Comparison of ENCODE assay signal across 1 cellular context in the genomic region with DNA sequence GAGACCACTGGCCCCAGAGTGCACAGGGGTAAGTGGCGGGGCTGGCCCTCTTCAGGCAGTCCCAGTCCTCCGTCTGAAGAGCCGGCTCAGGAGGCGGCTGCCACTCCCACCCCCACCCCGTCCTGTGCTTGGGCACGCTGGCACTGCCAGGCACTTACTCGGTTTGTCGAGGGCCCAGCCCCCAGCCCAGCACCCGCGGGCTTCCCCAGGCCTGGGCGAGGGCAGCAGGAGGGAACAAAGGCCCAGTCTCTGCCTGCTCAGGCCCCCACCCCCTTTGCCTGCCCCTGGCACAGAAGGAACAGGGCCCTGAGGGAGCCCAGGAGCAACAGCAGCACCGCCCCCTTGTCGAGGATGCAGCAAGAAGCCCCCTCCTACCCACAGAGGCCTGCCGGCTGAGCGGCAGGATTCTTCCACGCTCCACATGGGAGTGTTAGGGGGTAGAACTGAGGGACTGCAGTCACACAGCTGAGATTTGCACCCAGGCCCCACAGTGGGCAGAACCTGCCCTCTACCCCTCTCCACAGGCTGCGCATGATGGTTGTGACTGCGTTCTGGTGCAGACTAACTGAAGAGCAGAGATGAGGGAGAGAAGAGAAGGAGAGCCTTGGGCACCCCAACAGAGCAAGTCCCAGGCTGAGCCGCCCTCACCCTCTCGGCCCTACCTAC.
TF ChIP-seq lines count a peak whose summit lies in the region.

No MANE protein-coding gene starts in this region.

TF ChIP-seq in HCT116, 20 proteins besides CTCF, POLR2A, EP300 and RAD21 (continued from another document):
- TF ChIP-seq, protein P1, sequence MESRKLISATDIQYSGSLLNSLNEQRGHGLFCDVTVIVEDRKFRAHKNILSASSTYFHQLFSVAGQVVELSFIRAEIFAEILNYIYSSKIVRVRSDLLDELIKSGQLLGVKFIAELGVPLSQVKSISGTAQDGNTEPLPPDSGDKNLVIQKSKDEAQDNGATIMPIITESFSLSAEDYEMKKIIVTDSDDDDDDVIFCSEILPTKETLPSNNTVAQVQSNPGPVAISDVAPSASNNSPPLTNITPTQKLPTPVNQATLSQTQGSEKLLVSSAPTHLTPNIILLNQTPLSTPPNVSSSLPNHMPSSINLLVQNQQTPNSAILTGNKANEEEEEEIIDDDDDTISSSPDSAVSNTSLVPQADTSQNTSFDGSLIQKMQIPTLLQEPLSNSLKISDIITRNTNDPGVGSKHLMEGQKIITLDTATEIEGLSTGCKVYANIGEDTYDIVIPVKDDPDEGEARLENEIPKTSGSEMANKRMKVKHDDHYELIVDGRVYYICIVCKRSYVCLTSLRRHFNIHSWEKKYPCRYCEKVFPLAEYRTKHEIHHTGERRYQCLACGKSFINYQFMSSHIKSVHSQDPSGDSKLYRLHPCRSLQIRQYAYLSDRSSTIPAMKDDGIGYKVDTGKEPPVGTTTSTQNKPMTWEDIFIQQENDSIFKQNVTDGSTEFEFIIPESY (IDR thresholded peaks at IDR 0.05; ENCODE audit: extremely low read depth, insufficient replicate concordance, low read length): no peak
- no peak for TF ChIP-seq TCF7L2 (IDR thresholded peaks at IDR 0.05; ENCODE audit: borderline replicate concordance, extremely low read depth, insufficient read depth, insufficient read length)
- TF ChIP-seq, protein P2, sequence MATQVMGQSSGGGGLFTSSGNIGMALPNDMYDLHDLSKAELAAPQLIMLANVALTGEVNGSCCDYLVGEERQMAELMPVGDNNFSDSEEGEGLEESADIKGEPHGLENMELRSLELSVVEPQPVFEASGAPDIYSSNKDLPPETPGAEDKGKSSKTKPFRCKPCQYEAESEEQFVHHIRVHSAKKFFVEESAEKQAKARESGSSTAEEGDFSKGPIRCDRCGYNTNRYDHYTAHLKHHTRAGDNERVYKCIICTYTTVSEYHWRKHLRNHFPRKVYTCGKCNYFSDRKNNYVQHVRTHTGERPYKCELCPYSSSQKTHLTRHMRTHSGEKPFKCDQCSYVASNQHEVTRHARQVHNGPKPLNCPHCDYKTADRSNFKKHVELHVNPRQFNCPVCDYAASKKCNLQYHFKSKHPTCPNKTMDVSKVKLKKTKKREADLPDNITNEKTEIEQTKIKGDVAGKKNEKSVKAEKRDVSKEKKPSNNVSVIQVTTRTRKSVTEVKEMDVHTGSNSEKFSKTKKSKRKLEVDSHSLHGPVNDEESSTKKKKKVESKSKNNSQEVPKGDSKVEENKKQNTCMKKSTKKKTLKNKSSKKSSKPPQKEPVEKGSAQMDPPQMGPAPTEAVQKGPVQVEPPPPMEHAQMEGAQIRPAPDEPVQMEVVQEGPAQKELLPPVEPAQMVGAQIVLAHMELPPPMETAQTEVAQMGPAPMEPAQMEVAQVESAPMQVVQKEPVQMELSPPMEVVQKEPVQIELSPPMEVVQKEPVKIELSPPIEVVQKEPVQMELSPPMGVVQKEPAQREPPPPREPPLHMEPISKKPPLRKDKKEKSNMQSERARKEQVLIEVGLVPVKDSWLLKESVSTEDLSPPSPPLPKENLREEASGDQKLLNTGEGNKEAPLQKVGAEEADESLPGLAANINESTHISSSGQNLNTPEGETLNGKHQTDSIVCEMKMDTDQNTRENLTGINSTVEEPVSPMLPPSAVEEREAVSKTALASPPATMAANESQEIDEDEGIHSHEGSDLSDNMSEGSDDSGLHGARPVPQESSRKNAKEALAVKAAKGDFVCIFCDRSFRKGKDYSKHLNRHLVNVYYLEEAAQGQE (IDR thresholded peaks at IDR 0.05; ENCODE audit: low read depth): no peak
- no peak for TF ChIP-seq POLR2AphosphoS5 (IDR thresholded peaks at IDR 0.05; ENCODE audit: low read depth, low read length)
TF ChIP-seq in HCT116: peak in this region for 0.
